In the genomic region with DNA sequence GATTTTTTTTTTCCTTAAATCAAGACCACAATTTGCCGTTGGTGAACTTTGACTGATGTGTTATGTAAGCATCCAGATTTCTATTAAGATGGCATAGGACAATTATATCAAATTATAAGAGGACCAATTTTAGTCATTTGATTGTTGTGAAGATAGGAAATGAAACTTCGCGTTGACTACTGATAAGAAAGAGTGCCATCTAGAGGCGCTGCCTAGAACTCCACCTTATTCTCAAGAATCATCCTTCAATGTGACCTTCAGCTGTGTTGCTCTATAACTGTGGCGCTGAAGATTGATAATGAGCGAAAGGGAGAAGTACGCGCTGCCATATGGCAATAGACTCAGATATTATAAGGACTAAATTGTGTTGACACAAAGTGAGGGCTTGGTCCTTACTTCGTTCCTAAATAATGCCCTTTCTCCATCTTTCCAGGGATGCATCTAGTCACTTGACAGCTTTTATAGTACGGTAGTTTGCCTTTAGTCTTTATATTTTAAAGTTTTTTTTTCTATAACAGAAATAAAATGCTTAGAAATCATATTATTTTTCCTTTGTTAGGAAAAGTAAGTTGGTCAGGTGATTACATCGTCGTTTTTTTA, we compare ENCODE assay signal across 8 cellular contexts.
A peak's percentile ranks its signal among the peaks of the same experiment; 100 is the strongest.
DNase-seq lines count a peak whose midpoint lies in the region; ATAC-seq and TF ChIP-seq lines count a peak whose summit lies in the region.

No MANE protein-coding gene starts in this region.

- H3K36me3 ChIP-seq in H7 (replicated peaks; ENCODE audit: control insufficient read depth, insufficient read depth, low read length) (no peaks in the 10 kb centered on the region), esophagus squamous epithelium (no peaks in the 10 kb centered on the region), sigmoid colon (no peaks in the 10 kb centered on the region)

- TF ChIP-seq CTCF in esophagus squamous epithelium (IDR thresholded peaks at IDR 0.05): peak; percentile 23 to 59 (median 49)
- no peak for TF ChIP-seq CTCF in omental fat pad (IDR thresholded peaks at IDR 0.05)
- TF ChIP-seq CTCF in sigmoid colon (IDR thresholded peaks at IDR 0.05): peak in 2 of 4 experiments; percentile 35 to 67

- H3K4me3 ChIP-seq in H7 (ENCODE audit: insufficient read depth, low read depth, low read length): no peak overlapping the region
- H3K4me3 ChIP-seq in esophagus squamous epithelium: no peak overlapping the region
- no peak overlapping the region for H3K4me3 ChIP-seq in sigmoid colon

- TF ChIP-seq POLR2A in esophagus squamous epithelium (IDR thresholded peaks at IDR 0.05) (no peak), sigmoid colon (IDR thresholded peaks at IDR 0.05) (no peak)

- TF ChIP-seq EP300 in sigmoid colon (IDR thresholded peaks at IDR 0.05): no peak

- ATAC-seq in omental fat pad (ENCODE audit: low FRiP score): no peak
- no peak for ATAC-seq in HG02840 (IDR thresholded peaks at IDR 0.05; ENCODE audit: low FRiP score, unreplicated experiment)

- intact Hi-C loops in esophagus squamous epithelium (cut with DNase I): loop anchor here (10.0 kb wide), 1 partner anchor 596 kb away; no protein-coding TSS in a partner anchor
- intact Hi-C loops in sigmoid colon (cut with DNase I): no loop called here

- H3K9me3 ChIP-seq in esophagus squamous epithelium (no peaks in the 10 kb centered on the region), sigmoid colon (no peaks in the 10 kb centered on the region)

- H3K27me3 ChIP-seq in H7 (ENCODE audit: control insufficient read depth, insufficient read depth, low read length) (no peaks in the 10 kb centered on the region), esophagus squamous epithelium (no peaks in the 10 kb centered on the region), sigmoid colon (no peaks in the 10 kb centered on the region)

- peak; percentile 32 for DNase-seq in ELR (ENCODE audit: low read depth)
- DNase-seq in H7: peak; percentile 22
- peak; percentile 29 for DNase-seq in NCI-H146 treated with DMSO at 0.1 percent for 48 hours (lab: John Stamatoyannopoulos, UW; ENCODE audit: unreplicated experiment)
- peak; percentile 46 for DNase-seq in SW480 (ENCODE audit: low spot score)
- no peak for DNase-seq in esophagus squamous epithelium (lab: John Stamatoyannopoulos, UW)
- DNase-seq in omental fat pad (ENCODE audit: low spot score): peak; percentile 46
- no peak for DNase-seq in sigmoid colon

- no peak overlapping the region for H3K27ac ChIP-seq in esophagus squamous epithelium
- H3K27ac ChIP-seq in sigmoid colon: no peak overlapping the region

- 25 to 27% methylated on average over 12 of the region's 12 CpGs for WGBS in esophagus squamous epithelium, 2 donors
- WGBS in sigmoid colon, 2 donors: 19 to 25% methylated on average over 12 of the region's 12 CpGs

- no peaks in the 10 kb centered on the region for H3K4me1 ChIP-seq in esophagus squamous epithelium
- H3K4me1 ChIP-seq in sigmoid colon: no peaks in the 10 kb centered on the region

Comparison
In these comparisons a context has a peak if more than half of its experiments do, and no peak if none do; other contexts are left out.
1. DNase-seq: peak in ELR (single experiment), H7 (single experiment), NCI-H146 treated with DMSO at 0.1 percent for 48 hours (single experiment), SW480 (single experiment) and omental fat pad (single experiment); none in esophagus squamous epithelium (single experiment) and sigmoid colon (single experiment).
2. CTCF ChIP-seq: peak in esophagus squamous epithelium (6 of 6); none in omental fat pad (0 of 3).